In genomic region chr6:10414766-10415592, GRCh38 we compare ENCODE assay signal across 8 cellular contexts. TPM values are rescaled to one million over a fixed set of nuclear protein-coding genes. Genes with fewer than 3 reads are reported as not detected.
A peak's percentile ranks its signal among the peaks of the same experiment; 100 is the strongest.
DNase-seq lines count a peak whose midpoint lies in the region; TF ChIP-seq lines count a peak whose summit lies in the region.

Gene TFAP2A (minus strand): TSS chr6:10415074. CDS start chr6:10414991, 83 bp downstream.

- peaks cover 28% of the 10 kb centered on the region for H3K4me1 Mint-ChIP-seq in activated CD4-positive, alpha-beta T cell treated with anti-CD3 and anti-CD28 coated beads, Interleukin-2, amount 10 ng/mL, durations not matched to agents 24 days and 14 days

- H3K9me3 Mint-ChIP-seq in activated CD4-positive, alpha-beta T cell treated with anti-CD3 and anti-CD28 coated beads, Interleukin-2, amount 10 ng/mL, durations not matched to agents 24 days and 14 days = peaks cover 30% of the 10 kb centered on the region

- H3K27me3 Mint-ChIP-seq in activated CD4-positive, alpha-beta T cell treated with anti-CD3 and anti-CD28 coated beads, Interleukin-2, amount 10 ng/mL, durations not matched to agents 24 days and 14 days = peaks cover 90% of the 10 kb centered on the region

- H3K4me3 ChIP-seq in foreskin fibroblast (ENCODE audit: low read depth in 1 of 2, low read length in 2 of 2) (peak within 1 kb of the TSS; percentile 68 to 97), stomach (peak within 1 kb of the TSS; percentile 13 to 78 (median 72))

- TF ChIP-seq POLR2A in stomach (IDR thresholded peaks at IDR 0.05) = no peak

- intact Hi-C loops in activated CD4-positive, alpha-beta T cell treated with anti-CD3 and anti-CD28 coated beads, Interleukin-2, amount 10 ng/mL, durations not matched to agents 24 days and 14 days (cut with micrococcal nuclease) = loop anchor here (5.0 to 10.0 kb wide), 2 partner anchors 467 to 1980 kb away; partner anchors contain the start of genes GCM2 and SLC35B3
- intact Hi-C loops in stomach (cut with DNase I; ENCODE audit: low total_unique reads) = no loop called here

- H3K27me3 ChIP-seq in stomach = peaks cover 64 to 100% (median 100%) of the 10 kb centered on the region in 3 donors

- WGBS in stomach, 5 donors = 3 to 9% (median 5%) methylated on average over 44 to 56 of the region's 56 CpGs

- H3K4me1 ChIP-seq in stomach = peaks cover 40 to 82% (median 67%) of the 10 kb centered on the region in 4 donors

- no peak for TF ChIP-seq EP300 in stomach (IDR thresholded peaks at IDR 0.05)

- no peaks in the 10 kb centered on the region for H3K36me3 ChIP-seq in stomach

- H3K4me3 Mint-ChIP-seq in activated CD4-positive, alpha-beta T cell treated with anti-CD3 and anti-CD28 coated beads, Interleukin-2, amount 10 ng/mL, durations not matched to agents 24 days and 14 days = peak within 1 kb of the TSS; percentile 83

- no peak for DNase-seq in activated CD4-positive, alpha-beta T cell treated with anti-CD3 and anti-CD28 coated beads, Interleukin-2, amount 10 ng/mL, durations not matched to agents 24 days and 14 days
- no peak for DNase-seq in activated CD4-positive, alpha-beta T cell treated with anti-CD3 and anti-CD28 coated beads, Interleukin-2, amount 50 U/mL, for 1 hour
- DNase-seq in SW 1271 (lab: John Stamatoyannopoulos, UW) (peak; percentile 42 to 79), foreskin fibroblast (peak; percentile 72 to 90), stomach (no peak), GDM1 (lab: John Stamatoyannopoulos, UW) (no peak)
- no peak for DNase-seq in activated CD4-positive, CD25-positive, alpha-beta regulatory T cell treated with anti-CD3 and anti-CD28 coated beads, Interleukin-2, amount 50 U/mL, for 72 hours
- DNase-seq in stimulated activated CD4-positive, alpha-beta T cell treated with anti-CD3 and anti-CD28 coated beads, Interleukin-12 subunit alpha, Interleukin-12 subunit beta, amount 100 ng/mL, for 4 hours = no peak

- H3K27ac Mint-ChIP-seq in activated CD4-positive, alpha-beta T cell treated with anti-CD3 and anti-CD28 coated beads, Interleukin-2, amount 10 ng/mL, durations not matched to agents 24 days and 14 days = peak within 1 kb of the TSS; percentile 80

- peaks cover 23% of the 10 kb centered on the region for H3K36me3 Mint-ChIP-seq in activated CD4-positive, alpha-beta T cell treated with anti-CD3 and anti-CD28 coated beads, Interleukin-2, amount 10 ng/mL, durations not matched to agents 24 days and 14 days (ENCODE audit: low read depth)

- peaks cover 0 to 36% (median 4%) of the 10 kb centered on the region in 4 donors for H3K9me3 ChIP-seq in stomach

- TF ChIP-seq CTCF in foreskin fibroblast (IDR thresholded peaks at IDR 0.05; ENCODE audit: low read depth, low read length) = peak; percentile 58
- peak in 1 of 7 experiments; percentile 16 for TF ChIP-seq CTCF in stomach (IDR thresholded peaks at IDR 0.05)

- no peak within 1 kb of the TSS for H3K27ac ChIP-seq in stomach

RNA-seq across cellular contexts. Expression of gene TFAP2A, which starts in this region (rescaled TPM):
- not detected in 2 replicates for total RNA-seq in activated CD4-positive, alpha-beta T cell treated with anti-CD3 and anti-CD28 coated beads, Interleukin-2, amount 10 ng/mL, durations not matched to agents 24 days and 14 days
- under 1 TPM in 1 of 5 donors, not detected in 4; 0.18 TPM for total RNA-seq in stomach
- polyA plus RNA-seq in stomach = 10 to 100 TPM in 1 of 3 donors, under 1 TPM in 1, not detected in 1; 0.50 to 10.1 TPM

Comparison
In these comparisons a context has a peak if more than half of its experiments do, and no peak if none do; other contexts are left out.
1. DNase-seq: peak in SW 1271 (2 of 2) and foreskin fibroblast (2 of 2); none in activated CD4-positive, alpha-beta T cell treated with anti-CD3 and anti-CD28 coated beads, Interleukin-2, amount 10 ng/mL, durations not matched to agents 24 days and 14 days (single experiment), activated CD4-positive, alpha-beta T cell treated with anti-CD3 and anti-CD28 coated beads, Interleukin-2, amount 50 U/mL, for 1 hour (single experiment), stomach (single experiment), GDM1 (single experiment), activated CD4-positive, CD25-positive, alpha-beta regulatory T cell treated with anti-CD3 and anti-CD28 coated beads, Interleukin-2, amount 50 U/mL, for 72 hours (single experiment) and stimulated activated CD4-positive, alpha-beta T cell treated with anti-CD3 and anti-CD28 coated beads, Interleukin-12 subunit alpha, Interleukin-12 subunit beta, amount 100 ng/mL, for 4 hours (single experiment).